In the genomic region with DNA sequence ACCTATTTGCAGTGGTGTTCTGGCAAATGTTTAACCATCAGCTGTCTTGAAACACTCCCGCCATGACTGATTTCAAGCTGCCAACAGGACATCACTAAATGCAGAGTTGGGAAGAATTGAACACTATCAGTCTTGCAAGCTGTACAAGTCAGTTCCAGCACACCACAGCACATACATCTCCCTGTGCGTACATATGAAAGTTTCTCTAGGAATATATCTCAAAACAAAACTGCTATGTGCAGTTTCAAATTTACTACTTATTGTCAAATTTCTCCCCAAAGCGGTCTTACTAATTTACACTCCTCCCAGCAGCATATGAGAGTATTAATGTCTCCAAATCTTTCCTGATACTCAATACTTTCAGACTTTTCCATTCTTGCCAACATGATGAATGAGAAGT, we compare ENCODE assay signal across 16 cellular contexts. TPM values are rescaled to one million over a fixed set of nuclear protein-coding genes. Genes with fewer than 3 reads are reported as not detected.
DNase-seq lines count a peak whose midpoint lies in the region; ATAC-seq, FAIRE-seq and TF ChIP-seq lines count a peak whose summit lies in the region.
"Had no signal": no experiment of that assay in that cellular context is flagged by ENCODE, and none has a peak within 500 bp of the region (broad histone marks: within the 10 kb centered on the region; RNA-seq: fewer than 3 reads in every experiment).

No MANE protein-coding gene starts in this region.

- H3K27ac Mint-ChIP-seq in activated CD8-positive, alpha-beta T cell treated with anti-CD3 and anti-CD28 coated beads, Interleukin-2, amount 10 ng/mL, durations not matched to agents 7 days and 5 days = no peak overlapping the region
- H3K27ac Mint-ChIP-seq in activated CD8-positive, alpha-beta T cell treated with anti-CD3 and anti-CD28 coated beads for 36 hours = no peak overlapping the region
- H3K27ac Mint-ChIP-seq in effector memory CD8-positive, alpha-beta T cell = no peak overlapping the region
- H3K27ac Mint-ChIP-seq: CD4-positive, CD25-positive, alpha-beta regulatory T cell; H9 had no signal

- no peak overlapping the region for H3K4me3 ChIP-seq in OCI-LY3 (ENCODE audit: low read length)
- H3K4me3 ChIP-seq: BLaER1 treated with 17β-estradiol and CSF1 and Interleukin-3, amounts not matched to agents 10 nM and 100 nM had no signal

- TF ChIP-seq CTCF in activated CD8-positive, alpha-beta T cell treated with anti-CD3 and anti-CD28 coated beads for 36 hours (IDR thresholded peaks at IDR 0.05) = no peak
- no peak for TF ChIP-seq CTCF in OCI-LY3 (IDR thresholded peaks at IDR 0.05; ENCODE audit: low read depth, low read length)

- no peak for ATAC-seq in activated CD8-positive, alpha-beta T cell treated with anti-CD3 and anti-CD28 coated beads, Interleukin-2, amount 10 ng/mL, durations not matched to agents 7 days and 5 days
- ATAC-seq in activated CD8-positive, alpha-beta T cell treated with anti-CD3 and anti-CD28 coated beads for 36 hours = no peak
- ATAC-seq in effector memory CD8-positive, alpha-beta T cell (replicated peaks) = no peak

- intact Hi-C loops in activated CD8-positive, alpha-beta T cell treated with anti-CD3 and anti-CD28 coated beads for 36 hours (cut with micrococcal nuclease) = no loop called here

- peaks cover 67% of the 10 kb centered on the region for H3K27me3 ChIP-seq in OCI-LY3 (ENCODE audit: low read depth, low read length)
- H3K27me3 ChIP-seq: BLaER1 treated with 17β-estradiol and CSF1 and Interleukin-3, amounts not matched to agents 10 nM and 100 nM had no signal

- peaks cover 25% of the 10 kb centered on the region for H3K27me3 Mint-ChIP-seq in activated CD8-positive, alpha-beta T cell treated with anti-CD3 and anti-CD28 coated beads, Interleukin-2, amount 10 ng/mL, durations not matched to agents 7 days and 5 days (ENCODE audit: low read depth)
- H3K27me3 Mint-ChIP-seq in activated CD8-positive, alpha-beta T cell treated with anti-CD3 and anti-CD28 coated beads for 36 hours = peaks cover 28% of the 10 kb centered on the region
- peaks cover 37 to 51% of the 10 kb centered on the region in 2 donors for H3K27me3 Mint-ChIP-seq in effector memory CD8-positive, alpha-beta T cell

- H3K36me3 ChIP-seq in OCI-LY3 (replicated peaks; ENCODE audit: low read depth, low read length) = no peaks in the 10 kb centered on the region
- H3K36me3 ChIP-seq: BLaER1 treated with 17β-estradiol and CSF1 and Interleukin-3, amounts not matched to agents 10 nM and 100 nM had no signal

- CTCF ChIA-PET in activated CD8-positive, alpha-beta T cell treated with anti-CD3 and anti-CD28 coated beads, Interleukin-2, amount 10 ng/mL, durations not matched to agents 7 days and 5 days (lab: Charles Lee) = interaction anchor here (0.7 to 5.9 kb wide), 7 partner anchors 11 to 327 kb away, joined by 3 to 74 read pairs (median 28); no protein-coding TSS in a partner anchor
- CTCF ChIA-PET in activated CD8-positive, alpha-beta T cell treated with anti-CD3 and anti-CD28 coated beads for 36 hours (lab: Charles Lee) = interaction anchor here (1.2 to 6.3 kb wide), 11 partner anchors 9 to 377 kb away, joined by 3 to 74 read pairs (median 16); no protein-coding TSS in a partner anchor

- H3K9me3 ChIP-seq in OCI-LY3 (ENCODE audit: insufficient read depth, low read length) = no peaks in the 10 kb centered on the region
- H3K9me3 ChIP-seq: BLaER1 treated with 17β-estradiol and CSF1 and Interleukin-3, amounts not matched to agents 10 nM and 100 nM had no signal

- no peak for TF ChIP-seq POLR2A in GM12891 (IDR thresholded peaks at IDR 0.05; ENCODE audit: low read depth, low read length)

- no peak overlapping the region for H2AFZ ChIP-seq in OCI-LY3 (ENCODE audit: low read depth, low read length)

- H3K4me1 Mint-ChIP-seq in activated CD8-positive, alpha-beta T cell treated with anti-CD3 and anti-CD28 coated beads, Interleukin-2, amount 10 ng/mL, durations not matched to agents 7 days and 5 days (ENCODE audit: low read depth) = no peaks in the 10 kb centered on the region
- H3K4me1 Mint-ChIP-seq in activated CD8-positive, alpha-beta T cell treated with anti-CD3 and anti-CD28 coated beads for 36 hours (ENCODE audit: low read depth) = peaks cover 3% of the 10 kb centered on the region
- no peaks in the 10 kb centered on the region for H3K4me1 Mint-ChIP-seq in effector memory CD8-positive, alpha-beta T cell (ENCODE audit: low read depth in 2 of 2)
- H3K4me1 Mint-ChIP-seq: CD4-positive, CD25-positive, alpha-beta regulatory T cell had no signal

- H3K36me3 Mint-ChIP-seq in activated CD8-positive, alpha-beta T cell treated with anti-CD3 and anti-CD28 coated beads, Interleukin-2, amount 10 ng/mL, durations not matched to agents 7 days and 5 days (ENCODE audit: low read depth) = no peaks in the 10 kb centered on the region
- H3K36me3 Mint-ChIP-seq in activated CD8-positive, alpha-beta T cell treated with anti-CD3 and anti-CD28 coated beads for 36 hours (ENCODE audit: low read depth) = no peaks in the 10 kb centered on the region
- H3K36me3 Mint-ChIP-seq in effector memory CD8-positive, alpha-beta T cell (ENCODE audit: insufficient read depth) = no peaks in the 10 kb centered on the region
- H3K36me3 Mint-ChIP-seq: CD4-positive, CD25-positive, alpha-beta regulatory T cell; IgD-negative memory B cell had no signal

- POLR2A ChIA-PET in activated CD8-positive, alpha-beta T cell treated with anti-CD3 and anti-CD28 coated beads, Interleukin-2, amount 10 ng/mL, durations not matched to agents 7 days and 5 days (lab: Charles Lee) = no interaction called here
- POLR2A ChIA-PET in activated CD8-positive, alpha-beta T cell treated with anti-CD3 and anti-CD28 coated beads for 36 hours (lab: Charles Lee) = no interaction called here

- peak; percentile 4 for DNase-seq in activated CD8-positive, alpha-beta T cell treated with anti-CD3 and anti-CD28 coated beads, Interleukin-2, amount 10 ng/mL, durations not matched to agents 7 days and 5 days
- DNase-seq in activated CD8-positive, alpha-beta T cell treated with anti-CD3 and anti-CD28 coated beads for 36 hours = no peak
- DNase-seq in GM12891 (ENCODE audit: insufficient read length, low spot score) (no peak), urothelium cell line (ENCODE audit: low spot score) (no peak), HuH-7.5 (ENCODE audit: low spot score) (no peak)
- no peak for DNase-seq in effector memory CD8-positive, alpha-beta T cell
- DNase-seq: 8988T; ACHN; CD4-positive, CD25-positive, alpha-beta regulatory T cell; DMS53; GF-D8; GOT3; H9 had no signal

- H3K27ac ChIP-seq in OCI-LY3 (ENCODE audit: low read length) = no peak overlapping the region
- H3K27ac ChIP-seq: BLaER1 treated with 17β-estradiol and CSF1 and Interleukin-3, amounts not matched to agents 10 nM and 100 nM had no signal

- H3K9ac ChIP-seq in OCI-LY3 (ENCODE audit: low read length) = no peak overlapping the region
- H3K9ac ChIP-seq: BLaER1 treated with 17β-estradiol and CSF1 and Interleukin-3, amounts not matched to agents 10 nM and 100 nM had no signal

- H3K4me3 Mint-ChIP-seq in activated CD8-positive, alpha-beta T cell treated with anti-CD3 and anti-CD28 coated beads, Interleukin-2, amount 10 ng/mL, durations not matched to agents 7 days and 5 days = no peak overlapping the region
- no peak overlapping the region for H3K4me3 Mint-ChIP-seq in activated CD8-positive, alpha-beta T cell treated with anti-CD3 and anti-CD28 coated beads for 36 hours
- no peak overlapping the region for H3K4me3 Mint-ChIP-seq in effector memory CD8-positive, alpha-beta T cell
- H3K4me3 Mint-ChIP-seq: CD4-positive, CD25-positive, alpha-beta regulatory T cell; H9; IgD-negative memory B cell had no signal

- no peaks in the 10 kb centered on the region for H3K79me2 ChIP-seq in OCI-LY3 (ENCODE audit: low read length)

- no peaks in the 10 kb centered on the region for H3K9me3 Mint-ChIP-seq in activated CD8-positive, alpha-beta T cell treated with anti-CD3 and anti-CD28 coated beads, Interleukin-2, amount 10 ng/mL, durations not matched to agents 7 days and 5 days (ENCODE audit: insufficient read depth)
- H3K9me3 Mint-ChIP-seq in activated CD8-positive, alpha-beta T cell treated with anti-CD3 and anti-CD28 coated beads for 36 hours = no peaks in the 10 kb centered on the region
- no peaks in the 10 kb centered on the region for H3K9me3 Mint-ChIP-seq in effector memory CD8-positive, alpha-beta T cell
- H3K9me3 Mint-ChIP-seq: CD4-positive, CD25-positive, alpha-beta regulatory T cell had no signal

- H3K4me1 ChIP-seq in OCI-LY3 (ENCODE audit: low read length) = peaks cover 11% of the 10 kb centered on the region

- FAIRE-seq in GM12891 (lab: Jason Lieb, UNC) (peak; percentile 20), urothelium cell line (lab: Jason Lieb, UNC) (peak; percentile 63)

- no peaks in the 10 kb centered on the region for H4K20me1 ChIP-seq in OCI-LY3 (ENCODE audit: insufficient read depth, low read length)

- peak overlapping the region; percentile 17 for H3K4me2 ChIP-seq in OCI-LY3 (ENCODE audit: low read length)
- H3K4me2 ChIP-seq: BLaER1 treated with 17β-estradiol and CSF1 and Interleukin-3, amounts not matched to agents 10 nM and 100 nM had no signal

TF ChIP-seq in GM12891, 5 proteins besides CTCF, POLR2A, EP300 and RAD21:
- TF ChIP-seq POU2F2 (IDR thresholded peaks at IDR 0.05; ENCODE audit: low read depth, low read length) = no peak
- no peak for TF ChIP-seq POLR2AphosphoS5 (IDR thresholded peaks at IDR 0.05; ENCODE audit: low read depth, low read length)
- no peak for TF ChIP-seq PAX5 (IDR thresholded peaks at IDR 0.05; ENCODE audit: insufficient read depth, low read length, severe bottlenecking)
- TF ChIP-seq SPI1 (IDR thresholded peaks at IDR 0.05; ENCODE audit: low read depth, low read length) = no peak
- no peak for TF ChIP-seq TAF1 (IDR thresholded peaks at IDR 0.05; ENCODE audit: low read depth, low read length)

RNA-seq across cellular contexts. Expression of a gene that starts 30.4 kb away (rescaled TPM):
- not detected for total RNA-seq in activated CD8-positive, alpha-beta T cell treated with anti-CD3 and anti-CD28 coated beads, Interleukin-2, amount 10 ng/mL, durations not matched to agents 7 days and 5 days
- not detected for total RNA-seq in activated CD8-positive, alpha-beta T cell treated with anti-CD3 and anti-CD28 coated beads for 36 hours
- not detected for polyA plus RNA-seq in GM12891 (2012; ENCODE audit: low read depth, missing spikeins)
- total RNA-seq: CD4-positive, CD25-positive, alpha-beta regulatory T cell had no signal
- polyA plus RNA-seq: CD4-positive, CD25-positive, alpha-beta regulatory T cell had no signal
